In the genomic region with DNA sequence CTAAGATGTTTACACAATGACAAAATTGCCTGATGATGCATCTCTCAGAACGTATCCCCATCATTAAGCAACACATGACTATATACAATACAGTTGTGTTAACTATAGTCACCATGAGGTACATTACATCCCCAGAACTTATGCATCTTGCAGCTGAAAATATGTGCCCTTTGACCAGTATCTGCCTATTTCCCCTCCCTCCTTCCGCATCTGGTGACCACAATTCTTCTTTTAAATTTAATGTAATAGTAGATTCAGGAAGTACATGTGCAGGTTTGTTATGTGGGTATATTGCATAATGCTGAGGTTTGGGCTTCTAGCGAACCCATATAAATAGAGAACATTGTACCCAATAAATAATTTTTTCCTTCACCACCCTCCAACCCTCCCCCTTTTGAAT, we compare ENCODE assay signal across 20 cellular contexts.
"Had no signal": no experiment of that assay in that cellular context is flagged by ENCODE, and none has a peak within 500 bp of the region (broad histone marks: within the 10 kb centered on the region; RNA-seq: fewer than 3 reads in every experiment).

No MANE protein-coding gene starts in this region.

- H3K27me3 Mint-ChIP-seq: activated CD8-positive, alpha-beta memory T cell treated with anti-CD3 and anti-CD28 coated beads, Interleukin-2, amount 10 ng/mL, durations not matched to agents 7 days and 5 days; activated naive CD8-positive, alpha-beta T cell; brain; effector memory CD8-positive, alpha-beta T cell; natural killer cell treated with Interleukin-12 subunit alpha and Interleukin-12 subunit beta and Interleukin-15 and Interleukin-18, amount 100 ng/mL, for 72 hours had no signal

- DNase-seq: activated CD4-positive, alpha-beta T cell treated with anti-CD3 and anti-CD28 coated beads for 1 hour; activated CD8-positive, alpha-beta memory T cell treated with anti-CD3 and anti-CD28 coated beads, Interleukin-2, amount 10 ng/mL, durations not matched to agents 7 days and 5 days; activated CD8-positive, alpha-beta T cell treated with anti-CD3 and anti-CD28 coated beads, Interleukin-2, amount 10 ng/mL, durations not matched to agents 7 days and 5 days; activated naive CD4-positive, alpha-beta T cell treated with Interleukin-2 at 50 U/mL for 16 hours; activated T-cell treated with anti-CD3 and anti-CD28 coated beads, Interleukin-2, amount 50 U/mL, for 72 hours; aorta; dorsolateral prefrontal cortex; effector memory CD8-positive, alpha-beta T cell; left cardiac atrium; left ventricle myocardium superior; mucosa of descending colon; right cardiac atrium; spleen; stimulated activated naive CD4-positive, alpha-beta T cell; transverse colon had no signal

- H3K27ac Mint-ChIP-seq: activated CD8-positive, alpha-beta memory T cell treated with anti-CD3 and anti-CD28 coated beads, Interleukin-2, amount 10 ng/mL, durations not matched to agents 7 days and 5 days; activated CD8-positive, alpha-beta T cell treated with anti-CD3 and anti-CD28 coated beads, Interleukin-2, amount 10 ng/mL, durations not matched to agents 7 days and 5 days; activated naive CD8-positive, alpha-beta T cell; activated T-cell treated with anti-CD3 and anti-CD28 coated beads, Interleukin-2, amount 50 U/mL, for 72 hours; brain; effector memory CD8-positive, alpha-beta T cell; natural killer cell treated with Interleukin-12 subunit alpha and Interleukin-12 subunit beta and Interleukin-15 and Interleukin-18, amount 100 ng/mL, for 72 hours; WTC11 had no signal

- H3K9me3 Mint-ChIP-seq: WTC11 had no signal

- H3K4me3 Mint-ChIP-seq: activated CD8-positive, alpha-beta memory T cell treated with anti-CD3 and anti-CD28 coated beads, Interleukin-2, amount 10 ng/mL, durations not matched to agents 7 days and 5 days; activated CD8-positive, alpha-beta T cell treated with anti-CD3 and anti-CD28 coated beads, Interleukin-2, amount 10 ng/mL, durations not matched to agents 7 days and 5 days; activated naive CD8-positive, alpha-beta T cell; activated T-cell treated with anti-CD3 and anti-CD28 coated beads, Interleukin-2, amount 50 U/mL, for 72 hours; brain; effector memory CD8-positive, alpha-beta T cell; natural killer cell treated with Interleukin-12 subunit alpha and Interleukin-12 subunit beta and Interleukin-15 and Interleukin-18, amount 100 ng/mL, for 72 hours; WTC11 had no signal

- H3K4me1 Mint-ChIP-seq: activated CD8-positive, alpha-beta memory T cell treated with anti-CD3 and anti-CD28 coated beads, Interleukin-2, amount 10 ng/mL, durations not matched to agents 7 days and 5 days; brain had no signal

- H3K36me3 Mint-ChIP-seq: activated CD8-positive, alpha-beta memory T cell treated with anti-CD3 and anti-CD28 coated beads, Interleukin-2, amount 10 ng/mL, durations not matched to agents 7 days and 5 days; activated naive CD8-positive, alpha-beta T cell; brain; natural killer cell treated with Interleukin-12 subunit alpha and Interleukin-12 subunit beta and Interleukin-15 and Interleukin-18, amount 100 ng/mL, for 72 hours; WTC11 had no signal

- ATAC-seq: activated CD8-positive, alpha-beta memory T cell treated with anti-CD3 and anti-CD28 coated beads, Interleukin-2, amount 10 ng/mL, durations not matched to agents 7 days and 5 days; activated CD8-positive, alpha-beta T cell treated with anti-CD3 and anti-CD28 coated beads, Interleukin-2, amount 10 ng/mL, durations not matched to agents 7 days and 5 days; activated T-cell treated with anti-CD3 and anti-CD28 coated beads, Interleukin-2, amount 50 U/mL, for 72 hours; effector memory CD8-positive, alpha-beta T cell; gastroesophageal sphincter; left cardiac atrium; left ventricle myocardium superior; mucosa of descending colon; natural killer cell treated with Interleukin-12 subunit alpha and Interleukin-12 subunit beta and Interleukin-15 and Interleukin-18, amount 100 ng/mL, for 72 hours; right cardiac atrium; WTC11 had no signal
